Comparison of ENCODE assay signal across 2 cellular contexts in the genomic region with DNA sequence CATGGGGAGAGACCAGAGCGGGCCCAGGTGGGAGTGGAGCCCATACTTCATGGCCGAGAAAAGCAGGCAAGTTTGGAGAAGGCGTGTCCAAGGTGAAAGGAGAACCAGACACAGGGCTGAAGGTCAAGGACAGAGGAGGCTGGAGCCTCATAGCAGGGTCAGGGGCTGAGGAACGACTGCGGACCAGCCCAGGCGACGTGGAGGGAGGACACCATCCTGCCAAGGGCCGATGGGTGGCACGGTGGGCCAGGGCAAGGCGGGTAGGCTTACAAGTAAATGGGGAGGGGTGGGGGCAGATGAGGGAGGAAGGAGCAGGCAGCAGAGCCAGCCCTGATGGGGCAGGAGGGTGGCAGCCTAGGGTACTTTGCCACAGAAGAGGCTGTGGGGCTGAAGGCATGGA.
TF ChIP-seq lines count a peak whose summit lies in the region.

No MANE protein-coding gene starts in this region.

TF ChIP-seq in GM23338, 12 proteins besides CTCF, POLR2A, EP300 and RAD21 (continues in another document):
- TF ChIP-seq, protein P1, sequence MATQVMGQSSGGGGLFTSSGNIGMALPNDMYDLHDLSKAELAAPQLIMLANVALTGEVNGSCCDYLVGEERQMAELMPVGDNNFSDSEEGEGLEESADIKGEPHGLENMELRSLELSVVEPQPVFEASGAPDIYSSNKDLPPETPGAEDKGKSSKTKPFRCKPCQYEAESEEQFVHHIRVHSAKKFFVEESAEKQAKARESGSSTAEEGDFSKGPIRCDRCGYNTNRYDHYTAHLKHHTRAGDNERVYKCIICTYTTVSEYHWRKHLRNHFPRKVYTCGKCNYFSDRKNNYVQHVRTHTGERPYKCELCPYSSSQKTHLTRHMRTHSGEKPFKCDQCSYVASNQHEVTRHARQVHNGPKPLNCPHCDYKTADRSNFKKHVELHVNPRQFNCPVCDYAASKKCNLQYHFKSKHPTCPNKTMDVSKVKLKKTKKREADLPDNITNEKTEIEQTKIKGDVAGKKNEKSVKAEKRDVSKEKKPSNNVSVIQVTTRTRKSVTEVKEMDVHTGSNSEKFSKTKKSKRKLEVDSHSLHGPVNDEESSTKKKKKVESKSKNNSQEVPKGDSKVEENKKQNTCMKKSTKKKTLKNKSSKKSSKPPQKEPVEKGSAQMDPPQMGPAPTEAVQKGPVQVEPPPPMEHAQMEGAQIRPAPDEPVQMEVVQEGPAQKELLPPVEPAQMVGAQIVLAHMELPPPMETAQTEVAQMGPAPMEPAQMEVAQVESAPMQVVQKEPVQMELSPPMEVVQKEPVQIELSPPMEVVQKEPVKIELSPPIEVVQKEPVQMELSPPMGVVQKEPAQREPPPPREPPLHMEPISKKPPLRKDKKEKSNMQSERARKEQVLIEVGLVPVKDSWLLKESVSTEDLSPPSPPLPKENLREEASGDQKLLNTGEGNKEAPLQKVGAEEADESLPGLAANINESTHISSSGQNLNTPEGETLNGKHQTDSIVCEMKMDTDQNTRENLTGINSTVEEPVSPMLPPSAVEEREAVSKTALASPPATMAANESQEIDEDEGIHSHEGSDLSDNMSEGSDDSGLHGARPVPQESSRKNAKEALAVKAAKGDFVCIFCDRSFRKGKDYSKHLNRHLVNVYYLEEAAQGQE (IDR thresholded peaks at IDR 0.05; ENCODE audit: unreplicated experiment): no peak
- TF ChIP-seq, protein P2, sequence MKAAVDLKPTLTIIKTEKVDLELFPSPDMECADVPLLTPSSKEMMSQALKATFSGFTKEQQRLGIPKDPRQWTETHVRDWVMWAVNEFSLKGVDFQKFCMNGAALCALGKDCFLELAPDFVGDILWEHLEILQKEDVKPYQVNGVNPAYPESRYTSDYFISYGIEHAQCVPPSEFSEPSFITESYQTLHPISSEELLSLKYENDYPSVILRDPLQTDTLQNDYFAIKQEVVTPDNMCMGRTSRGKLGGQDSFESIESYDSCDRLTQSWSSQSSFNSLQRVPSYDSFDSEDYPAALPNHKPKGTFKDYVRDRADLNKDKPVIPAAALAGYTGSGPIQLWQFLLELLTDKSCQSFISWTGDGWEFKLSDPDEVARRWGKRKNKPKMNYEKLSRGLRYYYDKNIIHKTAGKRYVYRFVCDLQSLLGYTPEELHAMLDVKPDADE (IDR thresholded peaks at IDR 0.05): no peak
- TF ChIP-seq, protein P3, sequence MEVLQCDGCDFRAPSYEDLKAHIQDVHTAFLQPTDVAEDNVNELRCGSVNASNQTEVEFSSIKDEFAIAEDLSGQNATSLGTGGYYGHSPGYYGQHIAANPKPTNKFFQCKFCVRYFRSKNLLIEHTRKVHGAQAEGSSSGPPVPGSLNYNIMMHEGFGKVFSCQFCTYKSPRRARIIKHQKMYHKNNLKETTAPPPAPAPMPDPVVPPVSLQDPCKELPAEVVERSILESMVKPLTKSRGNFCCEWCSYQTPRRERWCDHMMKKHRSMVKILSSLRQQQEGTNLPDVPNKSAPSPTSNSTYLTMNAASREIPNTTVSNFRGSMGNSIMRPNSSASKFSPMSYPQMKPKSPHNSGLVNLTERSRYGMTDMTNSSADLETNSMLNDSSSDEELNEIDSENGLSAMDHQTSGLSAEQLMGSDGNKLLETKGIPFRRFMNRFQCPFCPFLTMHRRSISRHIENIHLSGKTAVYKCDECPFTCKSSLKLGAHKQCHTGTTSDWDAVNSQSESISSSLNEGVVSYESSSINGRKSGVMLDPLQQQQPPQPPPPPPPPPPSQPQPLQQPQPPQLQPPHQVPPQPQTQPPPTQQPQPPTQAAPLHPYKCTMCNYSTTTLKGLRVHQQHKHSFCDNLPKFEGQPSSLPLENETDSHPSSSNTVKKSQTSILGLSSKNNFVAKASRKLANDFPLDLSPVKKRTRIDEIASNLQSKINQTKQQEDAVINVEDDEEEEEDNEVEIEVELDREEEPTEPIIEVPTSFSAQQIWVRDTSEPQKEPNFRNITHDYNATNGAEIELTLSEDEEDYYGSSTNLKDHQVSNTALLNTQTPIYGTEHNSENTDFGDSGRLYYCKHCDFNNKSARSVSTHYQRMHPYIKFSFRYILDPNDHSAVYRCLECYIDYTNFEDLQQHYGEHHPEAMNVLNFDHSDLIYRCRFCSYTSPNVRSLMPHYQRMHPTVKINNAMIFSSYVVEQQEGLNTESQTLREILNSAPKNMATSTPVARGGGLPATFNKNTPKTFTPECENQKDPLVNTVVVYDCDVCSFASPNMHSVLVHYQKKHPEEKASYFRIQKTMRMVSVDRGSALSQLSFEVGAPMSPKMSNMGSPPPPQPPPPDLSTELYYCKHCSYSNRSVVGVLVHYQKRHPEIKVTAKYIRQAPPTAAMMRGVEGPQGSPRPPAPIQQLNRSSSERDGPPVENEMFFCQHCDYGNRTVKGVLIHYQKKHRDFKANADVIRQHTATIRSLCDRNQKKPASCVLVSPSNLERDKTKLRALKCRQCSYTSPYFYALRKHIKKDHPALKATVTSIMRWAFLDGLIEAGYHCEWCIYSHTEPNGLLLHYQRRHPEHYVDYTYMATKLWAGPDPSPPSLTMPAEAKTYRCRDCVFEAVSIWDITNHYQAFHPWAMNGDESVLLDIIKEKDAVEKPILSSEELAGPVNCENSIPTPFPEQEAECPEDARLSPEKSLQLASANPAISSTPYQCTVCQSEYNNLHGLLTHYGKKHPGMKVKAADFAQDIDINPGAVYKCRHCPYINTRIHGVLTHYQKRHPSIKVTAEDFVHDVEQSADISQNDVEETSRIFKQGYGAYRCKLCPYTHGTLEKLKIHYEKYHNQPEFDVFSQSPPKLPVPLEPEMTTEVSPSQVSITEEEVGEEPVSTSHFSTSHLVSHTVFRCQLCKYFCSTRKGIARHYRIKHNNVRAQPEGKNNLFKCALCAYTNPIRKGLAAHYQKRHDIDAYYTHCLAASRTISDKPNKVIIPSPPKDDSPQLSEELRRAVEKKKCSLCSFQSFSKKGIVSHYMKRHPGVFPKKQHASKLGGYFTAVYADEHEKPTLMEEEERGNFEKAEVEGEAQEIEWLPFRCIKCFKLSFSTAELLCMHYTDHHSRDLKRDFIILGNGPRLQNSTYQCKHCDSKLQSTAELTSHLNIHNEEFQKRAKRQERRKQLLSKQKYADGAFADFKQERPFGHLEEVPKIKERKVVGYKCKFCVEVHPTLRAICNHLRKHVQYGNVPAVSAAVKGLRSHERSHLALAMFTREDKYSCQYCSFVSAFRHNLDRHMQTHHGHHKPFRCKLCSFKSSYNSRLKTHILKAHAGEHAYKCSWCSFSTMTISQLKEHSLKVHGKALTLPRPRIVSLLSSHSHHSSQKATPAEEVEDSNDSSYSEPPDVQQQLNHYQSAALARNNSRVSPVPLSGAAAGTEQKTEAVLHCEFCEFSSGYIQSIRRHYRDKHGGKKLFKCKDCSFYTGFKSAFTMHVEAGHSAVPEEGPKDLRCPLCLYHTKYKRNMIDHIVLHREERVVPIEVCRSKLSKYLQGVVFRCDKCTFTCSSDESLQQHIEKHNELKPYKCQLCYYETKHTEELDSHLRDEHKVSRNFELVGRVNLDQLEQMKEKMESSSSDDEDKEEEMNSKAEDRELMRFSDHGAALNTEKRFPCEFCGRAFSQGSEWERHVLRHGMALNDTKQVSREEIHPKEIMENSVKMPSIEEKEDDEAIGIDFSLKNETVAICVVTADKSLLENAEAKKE (CRISPR knock-in tag; IDR thresholded peaks at IDR 0.05): no peak
- TF ChIP-seq CREB1 (CRISPR knock-in tag; IDR thresholded peaks at IDR 0.05; ENCODE audit: low read depth) (no peak), STAT1 (IDR thresholded peaks at IDR 0.05; ENCODE audit: unreplicated experiment) (no peak), ZNF331 (CRISPR knock-in tag; IDR thresholded peaks at IDR 0.05; ENCODE audit: low read depth) (no peak), POLR2AphosphoS5 (IDR thresholded peaks at IDR 0.05; ENCODE audit: low read depth) (no peak), JUNB (IDR thresholded peaks at IDR 0.05; ENCODE audit: unreplicated experiment) (no peak), ZNF114 (CRISPR knock-in tag; IDR thresholded peaks at IDR 0.05) (no peak), EZH2phosphoT487 (IDR thresholded peaks at IDR 0.05; ENCODE audit: unreplicated experiment) (no peak)

TF ChIP-seq in WTC11, 78 proteins besides CTCF, POLR2A, EP300 and RAD21 (continued from another document):
- TF ChIP-seq, protein P4, sequence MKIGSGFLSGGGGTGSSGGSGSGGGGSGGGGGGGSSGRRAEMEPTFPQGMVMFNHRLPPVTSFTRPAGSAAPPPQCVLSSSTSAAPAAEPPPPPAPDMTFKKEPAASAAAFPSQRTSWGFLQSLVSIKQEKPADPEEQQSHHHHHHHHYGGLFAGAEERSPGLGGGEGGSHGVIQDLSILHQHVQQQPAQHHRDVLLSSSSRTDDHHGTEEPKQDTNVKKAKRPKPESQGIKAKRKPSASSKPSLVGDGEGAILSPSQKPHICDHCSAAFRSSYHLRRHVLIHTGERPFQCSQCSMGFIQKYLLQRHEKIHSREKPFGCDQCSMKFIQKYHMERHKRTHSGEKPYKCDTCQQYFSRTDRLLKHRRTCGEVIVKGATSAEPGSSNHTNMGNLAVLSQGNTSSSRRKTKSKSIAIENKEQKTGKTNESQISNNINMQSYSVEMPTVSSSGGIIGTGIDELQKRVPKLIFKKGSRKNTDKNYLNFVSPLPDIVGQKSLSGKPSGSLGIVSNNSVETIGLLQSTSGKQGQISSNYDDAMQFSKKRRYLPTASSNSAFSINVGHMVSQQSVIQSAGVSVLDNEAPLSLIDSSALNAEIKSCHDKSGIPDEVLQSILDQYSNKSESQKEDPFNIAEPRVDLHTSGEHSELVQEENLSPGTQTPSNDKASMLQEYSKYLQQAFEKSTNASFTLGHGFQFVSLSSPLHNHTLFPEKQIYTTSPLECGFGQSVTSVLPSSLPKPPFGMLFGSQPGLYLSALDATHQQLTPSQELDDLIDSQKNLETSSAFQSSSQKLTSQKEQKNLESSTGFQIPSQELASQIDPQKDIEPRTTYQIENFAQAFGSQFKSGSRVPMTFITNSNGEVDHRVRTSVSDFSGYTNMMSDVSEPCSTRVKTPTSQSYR (CRISPR knock-in tag; IDR thresholded peaks at IDR 0.05): no peak
- TF ChIP-seq ZNF317 (CRISPR knock-in tag; IDR thresholded peaks at IDR 0.05; ENCODE audit: borderline replicate concordance, low read depth) (no peak), TCF7 (CRISPR knock-in tag; IDR thresholded peaks at IDR 0.05; ENCODE audit: low read depth) (no peak), ZNF219 (CRISPR knock-in tag; IDR thresholded peaks at IDR 0.05; ENCODE audit: borderline replicate concordance) (no peak)
